Comparison of ENCODE assay signal across 8 cellular contexts in the genomic region with DNA sequence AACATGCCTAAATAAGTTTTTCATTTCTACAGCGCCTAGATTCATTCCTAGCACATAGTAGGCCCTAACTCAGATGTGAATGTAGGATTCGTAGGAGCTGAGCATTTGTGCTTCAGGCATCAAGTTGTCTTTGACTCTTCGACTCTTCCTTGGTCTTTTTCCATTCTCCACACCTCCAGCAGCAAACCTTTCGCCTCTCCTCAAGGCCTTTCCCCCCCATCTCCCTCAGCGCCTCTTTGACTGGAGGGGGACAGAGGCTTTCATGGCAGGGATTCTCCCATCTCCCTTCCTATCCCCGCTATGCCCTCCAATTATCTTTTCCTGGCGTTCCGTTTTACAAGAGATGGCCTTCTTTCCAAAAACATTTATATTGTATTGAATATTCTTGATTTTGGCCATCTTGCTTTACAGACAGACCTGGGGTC. TPM values are rescaled to one million over a fixed set of nuclear protein-coding genes. Genes with fewer than 3 reads are reported as not detected.
DNase-seq lines count a peak whose midpoint lies in the region; ATAC-seq and TF ChIP-seq lines count a peak whose summit lies in the region.

No MANE protein-coding gene starts in this region.

- H3K27ac ChIP-seq in 22Rv1, result peak overlapping the region; percentile 87
- no peak overlapping the region for H3K27ac ChIP-seq in mesenchymal stem cell (ENCODE audit: low read length, poor library complexity, severe bottlenecking)

- CTCF ChIA-PET in HEK293T (lab: Yijun Ruan, JAX), result no interaction called here

- H3K4ac ChIP-seq in mesenchymal stem cell (ENCODE audit: low read depth in 1 of 2, low read length in 2 of 2), result peak overlapping the region; percentile 46 to 62

- H3K18ac ChIP-seq in mesenchymal stem cell (ENCODE audit: low read depth in 1 of 2, low read length in 2 of 2), result peak overlapping the region in 1 of 2 experiments; percentile 64

- H3K4me3 ChIP-seq in adipocyte (ENCODE audit: low read length), result peak overlapping the region; percentile 99
- peak overlapping the region; percentile 55 to 98 for H3K4me3 ChIP-seq in mesenchymal stem cell (ENCODE audit: insufficient read depth in 1 of 2, low read depth in 1 of 2, low read length in 2 of 2)

- H3K9me3 ChIP-seq in adipocyte (ENCODE audit: control insufficient read depth, low read length), result no peaks in the 10 kb centered on the region
- no peaks in the 10 kb centered on the region for H3K9me3 ChIP-seq in mesenchymal stem cell (ENCODE audit: control insufficient read depth, low read length)

- POLR2A ChIA-PET in HEK293T (lab: Yijun Ruan, JAX), result interaction anchor here (0.8 to 3.8 kb wide), 4 partner anchors 10 to 16 kb away, joined by 5 to 92 read pairs (median 6); a partner anchor contains a TSS

- H4K8ac ChIP-seq in mesenchymal stem cell (ENCODE audit: low read length), result peak overlapping the region; percentile 5

- 16% methylated on average over 5 of the region's 8 CpGs for WGBS in mesenchymal stem cell

- DNase-seq in HEK293T (ENCODE audit: extremely low spot score) (peak; percentile 16), adipocyte (ENCODE audit: low read depth) (no peak), mesenchymal stem cell (no peak), NK-92 (lab: John Stamatoyannopoulos, UW; ENCODE audit: unreplicated experiment) (no peak), ACHN (no peak)

- H3K9ac ChIP-seq in adipocyte (ENCODE audit: low read length), result peak overlapping the region; percentile 91
- peak overlapping the region; percentile 89 for H3K9ac ChIP-seq in mesenchymal stem cell (ENCODE audit: low read length)

- no peak overlapping the region for H2BK5ac ChIP-seq in mesenchymal stem cell (ENCODE audit: low read depth, low read length, poor library complexity, severe bottlenecking)

- peaks cover 9% of the 10 kb centered on the region for H3K4me1 ChIP-seq in adipocyte (ENCODE audit: control insufficient read depth, insufficient read depth, low read length)
- peaks cover 7% of the 10 kb centered on the region for H3K4me1 ChIP-seq in mesenchymal stem cell (ENCODE audit: control insufficient read depth, insufficient read depth, low read depth, low read length)

- peak overlapping the region; percentile 91 for H3K4me2 ChIP-seq in mesenchymal stem cell (ENCODE audit: low read length, poor library complexity, severe bottlenecking)

- H3K36me3 ChIP-seq in adipocyte (ENCODE audit: control insufficient read depth, insufficient read depth, low read length, severe bottlenecking) (peaks cover 13% of the 10 kb centered on the region), mesenchymal stem cell (ENCODE audit: control insufficient read depth in 1 of 2, insufficient read depth in 2 of 2, low read depth in 1 of 2, low read length in 2 of 2) (peaks cover 3 to 16% of the 10 kb centered on the region in 2 experiments)

- ATAC-seq in HG03108 (IDR thresholded peaks at IDR 0.05; ENCODE audit: unreplicated experiment), result no peak
- ATAC-seq in GM21526 (IDR thresholded peaks at IDR 0.05; ENCODE audit: low FRiP score, unreplicated experiment), result no peak

- no peak overlapping the region for H2AFZ ChIP-seq in mesenchymal stem cell (ENCODE audit: low read depth, low read length)

- H2AK5ac ChIP-seq in mesenchymal stem cell (ENCODE audit: low read length, severe bottlenecking), result no peak overlapping the region

- TF ChIP-seq CTCF in 22Rv1 (IDR thresholded peaks at IDR 0.05), result no peak

- H4K91ac ChIP-seq in mesenchymal stem cell (ENCODE audit: low read length), result no peak overlapping the region

- H2BK120ac ChIP-seq in mesenchymal stem cell (ENCODE audit: low read depth, low read length), result no peak overlapping the region

- H3K27me3 ChIP-seq in adipocyte (replicated peaks; ENCODE audit: control insufficient read depth, insufficient read depth, low read length) (no peaks in the 10 kb centered on the region), mesenchymal stem cell (ENCODE audit: control insufficient read depth in 1 of 2, insufficient read depth in 1 of 2, low read length in 2 of 2) (no peaks in the 10 kb centered on the region)

- peaks cover 14% of the 10 kb centered on the region for H3K79me1 ChIP-seq in mesenchymal stem cell (replicated peaks; ENCODE audit: low read length, poor library complexity, severe bottlenecking)

- H2BK12ac ChIP-seq in mesenchymal stem cell (ENCODE audit: low read length in 2 of 2), result no peak overlapping the region

- in situ Hi-C loops in ACHN (cut with HindIII; ENCODE audit: low pct_ligation_motif_present, low pct_unique_long_range_greater_than_20kb, low sequenced_read_pairs), result no loop called here

- no peak overlapping the region for H2BK15ac ChIP-seq in mesenchymal stem cell (ENCODE audit: low read depth, poor library complexity, severe bottlenecking)

- H3K23ac ChIP-seq in mesenchymal stem cell (ENCODE audit: low read length in 2 of 2), result no peak overlapping the region

- H3K14ac ChIP-seq in mesenchymal stem cell (ENCODE audit: low read length in 2 of 2), result no peak overlapping the region

TF ChIP-seq in HEK293T, 16 proteins besides CTCF, POLR2A, EP300 and RAD21:
- TF ChIP-seq BHLHE40 (IDR thresholded peaks at IDR 0.05; ENCODE audit: borderline replicate concordance) (no peak), ZNF384 (IDR thresholded peaks at IDR 0.05) (no peak), FOXM1 (IDR thresholded peaks at IDR 0.05; ENCODE audit: borderline replicate concordance) (no peak), FOXA1 (IDR thresholded peaks at IDR 0.05) (no peak), ARNT (IDR thresholded peaks at IDR 0.05) (no peak), NFRKB (IDR thresholded peaks at IDR 0.05) (no peak), LEF1 (IDR thresholded peaks at IDR 0.05; ENCODE audit: borderline replicate concordance) (no peak), HDGF (IDR thresholded peaks at IDR 0.05; ENCODE audit: borderline replicate concordance) (no peak), TARDBP (IDR thresholded peaks at IDR 0.05) (no peak), CTBP1 (IDR thresholded peaks at IDR 0.05; ENCODE audit: borderline replicate concordance) (no peak), SP1 (IDR thresholded peaks at IDR 0.05) (no peak), SUZ12 (IDR thresholded peaks at IDR 0.05) (no peak), L3MBTL2 (conservative IDR thresholded peaks at IDR 0.05) (no peak), FOXK2 (IDR thresholded peaks at IDR 0.05) (no peak), ELF4 (IDR thresholded peaks at IDR 0.05) (no peak)
- TF ChIP-seq, protein P1, sequence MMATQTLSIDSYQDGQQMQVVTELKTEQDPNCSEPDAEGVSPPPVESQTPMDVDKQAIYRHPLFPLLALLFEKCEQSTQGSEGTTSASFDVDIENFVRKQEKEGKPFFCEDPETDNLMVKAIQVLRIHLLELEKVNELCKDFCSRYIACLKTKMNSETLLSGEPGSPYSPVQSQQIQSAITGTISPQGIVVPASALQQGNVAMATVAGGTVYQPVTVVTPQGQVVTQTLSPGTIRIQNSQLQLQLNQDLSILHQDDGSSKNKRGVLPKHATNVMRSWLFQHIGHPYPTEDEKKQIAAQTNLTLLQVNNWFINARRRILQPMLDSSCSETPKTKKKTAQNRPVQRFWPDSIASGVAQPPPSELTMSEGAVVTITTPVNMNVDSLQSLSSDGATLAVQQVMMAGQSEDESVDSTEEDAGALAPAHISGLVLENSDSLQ (IDR thresholded peaks at IDR 0.05), result no peak

RNA-seq across cellular contexts. Expression of a gene that starts 0.7 kb away (rescaled TPM):
- 7.6 TPM for polyA plus RNA-seq in mesenchymal stem cell (2013, experiment 1 of 2)
- polyA plus RNA-seq in mesenchymal stem cell (2013, experiment 2 of 2), result 8.1 TPM

RNA-seq across cellular contexts. Expression of a gene that starts 10.8 kb away (rescaled TPM):
- 4.1 TPM for polyA plus RNA-seq in mesenchymal stem cell (2013, experiment 1 of 2)
- polyA plus RNA-seq in mesenchymal stem cell (2013, experiment 2 of 2), result 4.1 TPM
